12 cellular contexts compared by ENCODE assay signal in genomic region chr5:65919773-65920172, GRCh38.
"Had no signal": no experiment of that assay in that cellular context is flagged by ENCODE, and none has a peak within 500 bp of the region (broad histone marks: within the 10 kb centered on the region; RNA-seq: fewer than 3 reads in every experiment).

No MANE protein-coding gene starts in this region.

- H3K4me3 ChIP-seq: colonic mucosa, testis had no signal

- H3K9me3 ChIP-seq: colonic mucosa, testis had no signal

- DNase-seq: activated CD4-positive, alpha-beta memory T cell treated with anti-CD3 and anti-CD28 coated beads, Interleukin-2, amount 10 ng/mL, durations not matched to agents 7 days and 5 days; activated CD4-positive, alpha-beta T cell treated with anti-CD3 and anti-CD28 coated beads for 36 hours; activated CD8-positive, alpha-beta memory T cell treated with anti-CD3 and anti-CD28 coated beads, Interleukin-2, amount 50 U/mL, for 4 hours; activated naive CD8-positive, alpha-beta T cell treated with anti-CD3 and anti-CD28 coated beads, Interleukin-2, amount 50 U/mL, for 24 hours; colonic mucosa; effector CD4-positive, alpha-beta T cell; stimulated activated CD4-positive, alpha-beta T cell treated with anti-CD3 and anti-CD28 coated beads, Interleukin-15, amount 100 ng/mL, for 24 hours; stimulated activated CD4-positive, alpha-beta T cell treated with anti-CD3 and anti-CD28 coated beads, Interleukin-4, amount 100 ng/mL, for 24 hours; stimulated activated naive CD8-positive, alpha-beta T cell treated with anti-CD3 and anti-CD28 coated beads, Interleukin-15, amount 100 ng/mL, for 72 hours; T-helper 1 cell; testis had no signal

- H3K27ac ChIP-seq: colonic mucosa, testis, VCaP had no signal

- H3K36me3 ChIP-seq: colonic mucosa had no signal

- ATAC-seq: activated CD4-positive, alpha-beta T cell treated with anti-CD3 and anti-CD28 coated beads for 36 hours; activated naive CD8-positive, alpha-beta T cell treated with anti-CD3 and anti-CD28 coated beads, Interleukin-2, amount 50 U/mL, for 24 hours; stimulated activated naive CD8-positive, alpha-beta T cell treated with anti-CD3 and anti-CD28 coated beads, Interleukin-15, amount 100 ng/mL, for 72 hours had no signal

- H3K4me1 ChIP-seq: testis had no signal

- H3K27me3 ChIP-seq: colonic mucosa, testis had no signal
